In the genomic region with DNA sequence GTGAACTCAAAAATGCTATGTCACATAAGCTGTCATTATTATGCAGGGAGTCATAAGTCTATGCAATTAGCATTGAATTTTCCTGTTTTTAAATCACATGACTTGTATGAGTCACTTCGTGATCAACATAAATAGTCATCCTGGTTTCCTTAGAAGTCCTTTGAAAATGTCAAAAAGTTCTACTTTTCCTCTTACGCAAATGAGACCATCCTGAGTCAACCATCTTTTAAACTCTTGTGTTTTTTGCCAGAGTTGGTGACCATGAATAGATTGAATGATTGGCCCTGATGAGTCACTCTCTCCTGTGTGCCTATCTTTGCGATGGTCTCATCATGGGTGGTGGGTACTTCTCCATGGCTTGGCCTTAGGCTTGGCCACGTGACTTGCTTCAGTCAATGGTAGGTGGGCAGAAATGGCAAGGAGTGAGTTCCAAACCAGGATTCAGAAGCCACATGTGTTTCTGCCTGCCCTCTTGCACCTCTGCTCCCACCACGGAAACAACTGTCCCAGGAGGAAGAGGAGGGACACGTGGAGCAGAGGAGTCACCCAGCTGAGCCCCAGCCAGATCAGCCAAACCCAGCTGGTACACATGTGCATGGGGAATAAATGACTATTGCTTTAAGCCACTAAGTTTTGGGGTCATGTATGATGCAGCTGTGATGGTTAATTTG, we compare ENCODE assay signal across 16 cellular contexts.
DNase-seq lines count a peak whose midpoint lies in the region; ATAC-seq and TF ChIP-seq lines count a peak whose summit lies in the region.
"Had no signal": no experiment of that assay in that cellular context is flagged by ENCODE, and none has a peak within 500 bp of the region (broad histone marks: within the 10 kb centered on the region; RNA-seq: fewer than 3 reads in every experiment).

No MANE protein-coding gene starts in this region.

- H3K4me1 ChIP-seq in mucosa of descending colon (ENCODE audit: low read depth), result peaks cover 6% of the 10 kb centered on the region

- H3K9me3 ChIP-seq in mucosa of descending colon, result peaks cover 2% of the 10 kb centered on the region

- intact Hi-C loops in mucosa of descending colon (cut with DNase I, micrococcal nuclease), result no loop called here

- H3K4me3 ChIP-seq in choroid plexus epithelial cell (ENCODE audit: low read depth, low read length) (no peak overlapping the region), mucosa of descending colon (no peak overlapping the region)

- ATAC-seq in mucosa of descending colon, result no peak

- peak; percentile 13 for DNase-seq in stimulated activated CD4-positive, alpha-beta T cell treated with anti-CD3 and anti-CD28 coated beads, Interleukin-15, amount 100 ng/mL, for 24 hours
- DNase-seq in stimulated activated CD4-positive, alpha-beta T cell treated with anti-CD3 and anti-CD28 coated beads, Interleukin-2, amount 100 ng/mL, for 48 hours, result no peak
- DNase-seq in M059J (ENCODE audit: low read depth), result peak; percentile 96
- peak; percentile 10 for DNase-seq in choroid plexus epithelial cell (ENCODE audit: low read depth)
- no peak for DNase-seq in COLO668 (lab: John Stamatoyannopoulos, UW; ENCODE audit: unreplicated experiment)
- DNase-seq in SW480 (ENCODE audit: low spot score), result no peak
- DNase-seq in DMS79 treated with DMSO at 0.1 percent for 48 hours (lab: John Stamatoyannopoulos, UW), result no peak
- DNase-seq in mucosa of descending colon, result no peak
- DNase-seq: activated B cell treated with CpG ODN at 0.5 μM for 24 hours; CD4-positive, alpha-beta T cell; erythroblast; midbrain; NCI-H1417 treated with DMSO at 0.1 percent for 48 hours; NCI-H69; SHP77 treated with DMSO at 0.1 percent for 48 hours; stimulated activated naive CD4-positive, alpha-beta T cell had no signal

- no peaks in the 10 kb centered on the region for H3K36me3 ChIP-seq in mucosa of descending colon (ENCODE audit: low read depth)

- TF ChIP-seq CTCF in choroid plexus epithelial cell (conservative IDR thresholded peaks at IDR 0.05; ENCODE audit: low read depth, low read length), result no peak
- no peak for TF ChIP-seq CTCF in mucosa of descending colon (IDR thresholded peaks at IDR 0.05)

Comparison
In these comparisons a context has a peak if more than half of its experiments do, and no peak if none do; other contexts are left out.
1. DNase-seq: peak in stimulated activated CD4-positive, alpha-beta T cell treated with anti-CD3 and anti-CD28 coated beads, Interleukin-15, amount 100 ng/mL, for 24 hours (single experiment), M059J (single experiment) and choroid plexus epithelial cell (single experiment); none in stimulated activated CD4-positive, alpha-beta T cell treated with anti-CD3 and anti-CD28 coated beads, Interleukin-2, amount 100 ng/mL, for 48 hours (0 of 2), COLO668 (single experiment), SW480 (single experiment), DMS79 treated with DMSO at 0.1 percent for 48 hours (single experiment) and mucosa of descending colon (0 of 3).